ENCODE assay signal across 8 cellular contexts in genomic region chr14:34538871-34539406, GRCh38. TPM values are rescaled to one million over a fixed set of nuclear protein-coding genes. Genes with fewer than 3 reads are reported as not detected.
DNase-seq lines count a peak whose midpoint lies in the region; ATAC-seq and TF ChIP-seq lines count a peak whose summit lies in the region.

No MANE protein-coding gene starts in this region.

- peak overlapping the region; percentile 88 for H3K4me3 ChIP-seq in LNCaP clone FGC (ENCODE audit: low read depth, low read length)
- peak overlapping the region; percentile 95 for H3K4me3 ChIP-seq in endocrine pancreas (ENCODE audit: control insufficient read depth, insufficient read depth, low read length)

- ATAC-seq in GM18505 (IDR thresholded peaks at IDR 0.05; ENCODE audit: unreplicated experiment) = peak; percentile 18

- H3K9me3 Mint-ChIP-seq in osteocyte (ENCODE audit: unreplicated experiment) = no peaks in the 10 kb centered on the region

- no peaks in the 10 kb centered on the region for H3K27me3 Mint-ChIP-seq in osteocyte (ENCODE audit: unreplicated experiment)

- H3K4me1 Mint-ChIP-seq in osteocyte (ENCODE audit: unreplicated experiment) = peaks cover 22% of the 10 kb centered on the region

- peak overlapping the region; percentile 97 for H3K9ac ChIP-seq in endocrine pancreas (ENCODE audit: control insufficient read depth, insufficient read depth, low read length)

- no peak for TF ChIP-seq POLR2A in GM18505 (IDR thresholded peaks at IDR 0.05; ENCODE audit: borderline replicate concordance, extremely low read depth, insufficient read depth, insufficient read length)

- TF ChIP-seq CTCF in LNCaP clone FGC (IDR thresholded peaks at IDR 0.05; ENCODE audit: control insufficient read depth, extremely low read depth, insufficient read depth) = no peak
- no peak for TF ChIP-seq CTCF in osteocyte (IDR thresholded peaks at IDR 0.05)

- H3K9me3 ChIP-seq in endocrine pancreas (ENCODE audit: control insufficient read depth, low read length) = no peaks in the 10 kb centered on the region

- H3K27me3 ChIP-seq in endocrine pancreas (ENCODE audit: control insufficient read depth, insufficient read depth, low read length) = no peaks in the 10 kb centered on the region

- peaks cover 9% of the 10 kb centered on the region for H3K4me1 ChIP-seq in endocrine pancreas (ENCODE audit: control insufficient read depth, insufficient read depth, low read length)

- peaks cover 8% of the 10 kb centered on the region for H3K36me3 Mint-ChIP-seq in osteocyte (ENCODE audit: unreplicated experiment)

- peak overlapping the region; percentile 99 for H3K27ac Mint-ChIP-seq in osteocyte (ENCODE audit: unreplicated experiment)

- DNase-seq in LNCaP clone FGC (ENCODE audit: low read depth) (no peak), osteocyte (ENCODE audit: extremely low spot score, unreplicated experiment) (no peak), iPS-NIHi11 (ENCODE audit: low spot score) (no peak), NCI-H2081 (lab: John Stamatoyannopoulos, UW) (no peak), C1 segment of cervical spinal cord (lab: John Stamatoyannopoulos, UW) (no peak)
- no peak for DNase-seq in stimulated activated CD4-positive, alpha-beta T cell treated with anti-CD3 and anti-CD28 coated beads, Interleukin-1b, Interleukin-23, amount 100 ng/mL, for 48 hours

- peak overlapping the region; percentile 97 for H3K4me3 Mint-ChIP-seq in osteocyte (ENCODE audit: unreplicated experiment)

- no peaks in the 10 kb centered on the region for H3K36me3 ChIP-seq in endocrine pancreas (ENCODE audit: control insufficient read depth, insufficient read depth, low read length)

RNA-seq across cellular contexts. Expression of gene EAPP, which starts 0.6 kb away (rescaled TPM):
- total RNA-seq in osteocyte = 38.3 and 42.0 TPM in 2 replicates
